In the genomic region with DNA sequence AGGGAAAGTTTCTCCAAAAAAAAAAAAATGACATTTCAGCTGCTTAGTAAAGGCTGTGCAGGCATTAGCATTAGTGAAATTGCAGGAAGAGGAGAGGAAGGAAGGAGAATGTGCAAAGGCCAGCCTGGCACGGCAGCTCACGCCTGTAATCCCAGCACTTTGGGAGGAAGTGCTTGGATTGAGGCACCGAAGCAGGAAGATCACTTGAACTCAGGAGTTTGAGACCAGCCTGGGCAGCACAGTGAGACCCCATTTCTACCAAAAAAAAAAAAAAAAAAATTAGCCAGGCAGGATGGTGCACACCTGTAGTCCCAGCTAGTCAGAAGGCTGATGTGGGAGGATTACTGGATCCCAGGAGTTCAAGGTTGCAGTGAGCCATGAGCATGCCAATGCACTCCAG, we compare ENCODE assay signal across 23 cellular contexts. TPM values are rescaled to one million over a fixed set of nuclear protein-coding genes. Genes with fewer than 3 reads are reported as not detected.
DNase-seq lines count a peak whose midpoint lies in the region; ATAC-seq, FAIRE-seq and TF ChIP-seq lines count a peak whose summit lies in the region.
"Had no signal": no experiment of that assay in that cellular context is flagged by ENCODE, and none has a peak within 500 bp of the region (broad histone marks: within the 10 kb centered on the region; RNA-seq: fewer than 3 reads in every experiment).

No MANE protein-coding gene starts in this region.

- no peak overlapping the region for H3K27ac ChIP-seq in HepG2 (ENCODE audit: extremely low read length, insufficient read depth, low read length)
- no peak overlapping the region for H3K27ac ChIP-seq in right lobe of liver
- H3K27ac ChIP-seq in K562 (ENCODE audit: extremely low read depth, low read depth, low read length): no peak overlapping the region
- H3K27ac ChIP-seq: A549; BLaER1 treated with 17β-estradiol and CSF1 and Interleukin-3, amounts not matched to agents 10 nM and 100 nM had no signal

- FAIRE-seq in HepG2 (lab: Jason Lieb, UNC): no peak
- no peak for FAIRE-seq in K562 (lab: Jason Lieb, UNC)
- FAIRE-seq: A549, D721Med, GM12878, GM19239 had no signal

- no peak for TF ChIP-seq POLR2A in HepG2 (IDR thresholded peaks at IDR 0.05; ENCODE audit: insufficient read depth in 1 of 2, low read depth in 2 of 2, low read length in 2 of 2)
- TF ChIP-seq POLR2A in right lobe of liver (IDR thresholded peaks at IDR 0.05): no peak
- TF ChIP-seq POLR2A in K562 (conservative IDR thresholded peaks at IDR 0.05): no peak

- intact Hi-C loops in HepG2 (cut with micrococcal nuclease; ENCODE audit: unreplicated experiment) (no loop called here), right lobe of liver (cut with DNase I) (no loop called here), K562 (cut with micrococcal nuclease) (no loop called here)

- CTCF ChIA-PET in HepG2 (lab: Yijun Ruan, JAX; ENCODE audit: low intra/inter-chr PET ratio, low total read pairs) (no interaction called here), K562 (lab: Yijun Ruan, JAX; ENCODE audit: low intra/inter-chr PET ratio) (no interaction called here)

- no peak overlapping the region for H3K4me3 ChIP-seq in HepG2 (replicated peaks in 1 of 3; ENCODE audit: insufficient read depth in 1 of 3, low read depth in 2 of 3, low read length in 3 of 3)
- H3K4me3 ChIP-seq in right lobe of liver: no peak overlapping the region
- no peak overlapping the region for H3K4me3 ChIP-seq in K562
- H3K4me3 ChIP-seq: A549; BLaER1 treated with 17β-estradiol and CSF1 and Interleukin-3, amounts not matched to agents 10 nM and 100 nM; GM12878; GM23338 had no signal

- in situ Hi-C loops in HepG2 (cut with HindIII; ENCODE audit: extremely low pct_ligation_motif_present, low pct_unique_long_range_greater_than_20kb) (no loop called here), K562 (cut with MboI) (no loop called here)

- H3K9me3 ChIP-seq in HepG2 (ENCODE audit: low read length) (no peaks in the 10 kb centered on the region), right lobe of liver (no peaks in the 10 kb centered on the region), K562 (replicated peaks; ENCODE audit: control insufficient read depth, insufficient read depth, low read depth, low read length) (no peaks in the 10 kb centered on the region)
- H3K9me3 ChIP-seq: A549, BE2C had no signal

- no peak overlapping the region for H3K4me2 ChIP-seq in HepG2 (ENCODE audit: low read depth, low read length)
- H3K4me2 ChIP-seq in K562 (ENCODE audit: insufficient read depth, low read length): no peak overlapping the region
- H3K4me2 ChIP-seq: A549, GM23338 had no signal

- TF ChIP-seq EP300 in HepG2 (IDR thresholded peaks at IDR 0.05; ENCODE audit: low read depth in 2 of 2, low read length in 2 of 2) (no peak), HepG2 (CRISPR knock-in tag; IDR thresholded peaks at IDR 0.05; ENCODE audit: borderline replicate concordance) (no peak), K562 (IDR thresholded peaks at IDR 0.05; ENCODE audit: low read length) (no peak)

- no peaks in the 10 kb centered on the region for H4K20me1 ChIP-seq in HepG2 (ENCODE audit: insufficient read depth, low read length)
- no peaks in the 10 kb centered on the region for H4K20me1 ChIP-seq in K562 (replicated peaks; ENCODE audit: control insufficient read depth, insufficient read depth, low read length)
- H4K20me1 ChIP-seq: BLaER1 treated with 17β-estradiol and CSF1 and Interleukin-3, amounts not matched to agents 10 nM and 100 nM had no signal

- DNase-seq in HepG2 (ENCODE audit: low spot score) (no peak), right lobe of liver (no peak), K562 (ENCODE audit: extremely low read depth in 1 of 4, low spot score in 3 of 4) (no peak), SW480 (ENCODE audit: low spot score) (no peak)
- DNase-seq: 8988T; ACHN; AML-193; BE2C; CD4-positive, alpha-beta T cell; CD8-positive, alpha-beta memory T cell; DMS 273 treated with DMSO at 0.1 percent for 48 hours; DMS79; EL; GDM1; H9 had no signal

- H3K27me3 ChIP-seq in HepG2 (ENCODE audit: control insufficient read depth in 1 of 2, insufficient read depth in 2 of 2, low read length in 2 of 2): no peaks in the 10 kb centered on the region
- no peaks in the 10 kb centered on the region for H3K27me3 ChIP-seq in right lobe of liver
- H3K27me3 ChIP-seq in K562 (ENCODE audit: control insufficient read depth in 2 of 2, insufficient read depth in 2 of 2, low read length in 2 of 2): 0 out of 5 replicates have a peak, but pooled peaks cover 0 to 6% of the 10 kb centered on the region in 2 experiments
- H3K27me3 ChIP-seq: BE2C; BLaER1 treated with 17β-estradiol and CSF1 and Interleukin-3, amounts not matched to agents 10 nM and 100 nM had no signal

- H2AFZ ChIP-seq in HepG2 (ENCODE audit: low read length) (no peak overlapping the region), K562 (ENCODE audit: low read depth, low read length) (no peak overlapping the region)
- H2AFZ ChIP-seq: GM23338 had no signal

- H3K9ac ChIP-seq in HepG2 (ENCODE audit: insufficient read depth, low read depth, low read length) (no peak overlapping the region), K562 (ENCODE audit: insufficient read depth in 1 of 2, low read depth in 2 of 2, low read length in 2 of 2) (no peak overlapping the region)
- H3K9ac ChIP-seq: BLaER1 treated with 17β-estradiol and CSF1 and Interleukin-3, amounts not matched to agents 10 nM and 100 nM had no signal

- H3K36me3 ChIP-seq in HepG2 (replicated peaks in 1 of 2; ENCODE audit: control insufficient read depth in 1 of 2, insufficient read depth in 2 of 2, low read length in 2 of 2) (peaks cover 0 to 2% of the 10 kb centered on the region in 2 experiments; a peak in 1 of 5 replicates), right lobe of liver (no peaks in the 10 kb centered on the region), K562 (ENCODE audit: control insufficient read depth, insufficient read depth, low read length) (no peaks in the 10 kb centered on the region)

- H3K79me2 ChIP-seq in HepG2 (ENCODE audit: insufficient read depth, low read length) (no peaks in the 10 kb centered on the region), K562 (ENCODE audit: control insufficient read depth, insufficient read depth, low read length) (no peaks in the 10 kb centered on the region)

- TF ChIP-seq RAD21 in HepG2 (CRISPR knock-in tag; IDR thresholded peaks at IDR 0.05) (no peak), K562 (CRISPR knock-in tag; conservative IDR thresholded peaks at IDR 0.05 in 1 of 2, IDR thresholded peaks at IDR 0.05 in 1 of 2) (no peak)

- TF ChIP-seq CTCF in HepG2 (CRISPR knock-in tag; IDR thresholded peaks at IDR 0.05): no peak
- no peak for TF ChIP-seq CTCF in right lobe of liver (IDR thresholded peaks at IDR 0.05)
- no peak for TF ChIP-seq CTCF in K562 (IDR thresholded peaks at IDR 0.05 in 2 of 3, conservative IDR thresholded peaks at IDR 0.05 in 1 of 3; ENCODE audit: insufficient read depth in 2 of 3, low read depth in 1 of 3, low read length in 3 of 3)

- H3K4me1 ChIP-seq in HepG2 (ENCODE audit: insufficient read depth, low read length): no peaks in the 10 kb centered on the region
- no peaks in the 10 kb centered on the region for H3K4me1 ChIP-seq in right lobe of liver
- H3K4me1 ChIP-seq in K562 (replicated peaks in 1 of 2; ENCODE audit: control insufficient read depth in 2 of 2, insufficient read depth in 2 of 2, low read length in 2 of 2): peaks cover 0 to 12% of the 10 kb centered on the region in 2 experiments; a peak in 2 of 5 replicates
- H3K4me1 ChIP-seq: A549, BE2C had no signal

- POLR2A ChIA-PET in HepG2 (lab: Yijun Ruan, JAX) (no interaction called here), K562 (lab: Yijun Ruan, JAX) (no interaction called here)

- no peak for ATAC-seq in HepG2
- ATAC-seq in right lobe of liver: no peak
- no peak for ATAC-seq in K562
- ATAC-seq in GM19328 (IDR thresholded peaks at IDR 0.05; ENCODE audit: unreplicated experiment): no peak
- ATAC-seq: A549, GM12878, GM23338, HCT116 had no signal

- no peaks in the 10 kb centered on the region for H3K9me1 ChIP-seq in K562 (ENCODE audit: control insufficient read depth, insufficient read depth, low read length)

- WGBS in HepG2 (ENCODE audit: low lambda C conversion rate): 92% methylated on average over 3 of the region's 3 CpGs
- WGBS in right lobe of liver (ENCODE audit: insufficient coverage, low coverage, low lambda C conversion rate, missing lambda C conversion rate): 32% methylated on average over 3 of the region's 3 CpGs
- WGBS in K562 (ENCODE audit: insufficient coverage, low coverage, missing lambda C conversion rate): 23% methylated on average over 3 of the region's 3 CpGs

- BruUV-seq in HepG2 (replicated peaks; lab: Mats Ljungman, UMichigan) (no TSS peak), K562 (replicated peaks; lab: Mats Ljungman, UMichigan) (no TSS peak)

RNA-seq across cellular contexts. Expression of a gene that starts 7.8 kb away (rescaled TPM):
- total RNA-seq in HepG2 (2016; rRNA removed; fragmentation: Illumina TruSeq; extraction: Trizol) (11.3 and 15.4 TPM in 2 replicates), right lobe of liver (10 to 100 TPM; 11.7 to 22.8 (median 20.7) TPM), K562 (2014; rRNA removed) (9.4 and 11.9 TPM in 2 replicates), K562 (2014; rRNA removed; fragmentation: Illumina TruSeq; extraction: Trizol) (2.9 and 3.3 TPM in 2 replicates), K562 (2015; rRNA removed; fragmentation: Illumina TruSeq; extraction: Trizol) (4.0 and 4.6 TPM in 2 replicates), K562 (2021) (9.9 and 11.0 TPM in 2 replicates)
- 7.1 and 8.1 TPM in 2 replicates for total RNA-seq in HepG2 (2016; cell fraction: cytosol; rRNA removed; fragmentation: Illumina TruSeq; extraction: Trizol; ENCODE audit: low read depth)
- total RNA-seq in HepG2 (2016; cell fraction: insoluble cytoplasmic fraction; rRNA removed; fragmentation: Illumina TruSeq; extraction: Trizol): 10.9 and 14.5 TPM in 2 replicates
- total RNA-seq in HepG2 (2016; cell fraction: membrane; rRNA removed; fragmentation: Illumina TruSeq; extraction: Trizol): 15.0 and 16.4 TPM in 2 replicates
- 12.3 and 18.6 TPM in 2 replicates for total RNA-seq in HepG2 (2016; cell fraction: nucleus; rRNA removed; fragmentation: Illumina TruSeq; extraction: Trizol)
- polyA plus RNA-seq in HepG2 (2011; rRNA removed) (6.1 and 10.1 TPM in 2 replicates), K562 (2011; rRNA removed) (6.7 and 9.9 TPM in 2 replicates), K562 (2014; fragmentation: Illumina TruSeq; extraction: Trizol) (5.5 and 6.6 TPM in 2 replicates), K562 (2014; fragmentation: Nextera tagmentation; extraction: Ambion mirVana) (under 1 TPM; 0.24 TPM), K562 (2014; rRNA removed) (13.2 and 13.8 TPM in 2 replicates)
- polyA plus RNA-seq in HepG2 (2011; cell fraction: cytosol; rRNA removed): 5.6 and 8.0 TPM in 2 replicates
- 19.7 and 19.9 TPM in 2 replicates for polyA plus RNA-seq in HepG2 (2011; cell fraction: nucleus; rRNA removed)
- 7.0 TPM in 2 replicates for polyA plus RNA-seq in HepG2 (2012)
- 7.6 and 8.0 TPM in 2 replicates for polyA plus RNA-seq in HepG2 (2016; cell fraction: cytosol; fragmentation: Illumina TruSeq; extraction: Trizol; ENCODE audit: low read depth)
- 12.7 and 16.2 TPM in 2 replicates for polyA plus RNA-seq in HepG2 (2016; cell fraction: insoluble cytoplasmic fraction; fragmentation: Illumina TruSeq; extraction: Trizol; ENCODE audit: low read depth)
- polyA plus RNA-seq in HepG2 (2016; cell fraction: membrane; fragmentation: Illumina TruSeq; extraction: Trizol; ENCODE audit: low read depth): 12.7 and 14.1 TPM in 2 replicates
- 21.7 and 21.8 TPM in 2 replicates for polyA plus RNA-seq in HepG2 (2016; cell fraction: nucleus; fragmentation: Illumina TruSeq; extraction: Trizol; ENCODE audit: insufficient read depth, low read depth)
- polyA minus RNA-seq in HepG2 (2011; rRNA and poly(A)+ RNA removed; ENCODE audit: low replicate concordance): 23.8 and 48.7 TPM in 2 replicates
- polyA minus RNA-seq in HepG2 (2011; cell fraction: cytosol; rRNA and poly(A)+ RNA removed): 4.7 and 7.0 TPM in 2 replicates
- 13.6 and 16.2 TPM in 2 replicates for polyA minus RNA-seq in HepG2 (2011; cell fraction: nucleus; rRNA and poly(A)+ RNA removed)
- 9.1 and 30.1 TPM in 2 replicates for total RNA-seq in K562 (2011; cell fraction: chromatin; rRNA removed; ENCODE audit: low replicate concordance)
- 16.3 and 16.6 TPM in 2 replicates for total RNA-seq in K562 (2011; cell fraction: nucleolus; rRNA removed)
- 9.3 and 13.8 TPM in 2 replicates for total RNA-seq in K562 (2011; cell fraction: nucleoplasm; rRNA removed)
- polyA plus RNA-seq in K562 (2011; cell fraction: cytosol; rRNA removed): 6.9 and 10.9 TPM in 2 replicates
- 18.4 and 22.5 TPM in 2 replicates for polyA plus RNA-seq in K562 (2011; cell fraction: nucleus; rRNA removed)
- 6.7 and 16.8 TPM in 2 replicates for polyA plus RNA-seq in K562 (2012)
- 7.9 and 10.8 TPM in 2 replicates for polyA minus RNA-seq in K562 (2011; rRNA and poly(A)+ RNA removed)
- polyA minus RNA-seq in K562 (2011; cell fraction: cytosol; rRNA and poly(A)+ RNA removed): 3.1 and 3.9 TPM in 2 replicates
- polyA minus RNA-seq in K562 (2011; cell fraction: nucleus; rRNA and poly(A)+ RNA removed): 5.8 and 8.2 TPM in 2 replicates

RNA-seq across cellular contexts. Expression of a gene that starts 18.5 kb away (rescaled TPM):
- total RNA-seq in HepG2 (2016; rRNA removed; fragmentation: Illumina TruSeq; extraction: Trizol): 27.5 and 31.4 TPM in 2 replicates
- 16.8 and 19.1 TPM in 2 replicates for total RNA-seq in HepG2 (2016; cell fraction: cytosol; rRNA removed; fragmentation: Illumina TruSeq; extraction: Trizol; ENCODE audit: low read depth)
- 32.5 and 33.9 TPM in 2 replicates for total RNA-seq in HepG2 (2016; cell fraction: insoluble cytoplasmic fraction; rRNA removed; fragmentation: Illumina TruSeq; extraction: Trizol)
- total RNA-seq in HepG2 (2016; cell fraction: membrane; rRNA removed; fragmentation: Illumina TruSeq; extraction: Trizol): 15.1 and 15.8 TPM in 2 replicates
- 16.0 and 18.3 TPM in 2 replicates for total RNA-seq in HepG2 (2016; cell fraction: nucleus; rRNA removed; fragmentation: Illumina TruSeq; extraction: Trizol)
- polyA plus RNA-seq in HepG2 (2011; rRNA removed): 11.8 and 14.3 TPM in 2 replicates
- 10.6 and 13.4 TPM in 2 replicates for polyA plus RNA-seq in HepG2 (2011; cell fraction: cytosol; rRNA removed)
- 22.9 and 24.1 TPM in 2 replicates for polyA plus RNA-seq in HepG2 (2011; cell fraction: nucleus; rRNA removed)
- 7.3 and 8.5 TPM in 2 replicates for polyA plus RNA-seq in HepG2 (2012)
- 11.0 and 12.6 TPM in 2 replicates for polyA plus RNA-seq in HepG2 (2016; cell fraction: cytosol; fragmentation: Illumina TruSeq; extraction: Trizol; ENCODE audit: low read depth)
- 33.1 and 34.7 TPM in 2 replicates for polyA plus RNA-seq in HepG2 (2016; cell fraction: insoluble cytoplasmic fraction; fragmentation: Illumina TruSeq; extraction: Trizol; ENCODE audit: low read depth)
- 11.4 and 13.2 TPM in 2 replicates for polyA plus RNA-seq in HepG2 (2016; cell fraction: membrane; fragmentation: Illumina TruSeq; extraction: Trizol; ENCODE audit: low read depth)
- polyA plus RNA-seq in HepG2 (2016; cell fraction: nucleus; fragmentation: Illumina TruSeq; extraction: Trizol; ENCODE audit: insufficient read depth, low read depth): 32.5 and 32.7 TPM in 2 replicates
- 17.5 and 18.0 TPM in 2 replicates for polyA minus RNA-seq in HepG2 (2011; rRNA and poly(A)+ RNA removed; ENCODE audit: low replicate concordance)
- polyA minus RNA-seq in HepG2 (2011; cell fraction: cytosol; rRNA and poly(A)+ RNA removed): 6.7 and 8.4 TPM in 2 replicates
- polyA minus RNA-seq in HepG2 (2011; cell fraction: nucleus; rRNA and poly(A)+ RNA removed): 18.2 and 19.4 TPM in 2 replicates
- total RNA-seq in right lobe of liver: 10 to 100 TPM in 2 of 6 experiments, 1 to 10 TPM in 4; 8.4 to 16.1 (median 9.4) TPM
- 24.1 and 61.4 TPM in 2 replicates for total RNA-seq in K562 (2011; cell fraction: chromatin; rRNA removed; ENCODE audit: low replicate concordance)
- total RNA-seq in K562 (2011; cell fraction: nucleolus; rRNA removed): 43.3 and 44.0 TPM in 2 replicates
- total RNA-seq in K562 (2011; cell fraction: nucleoplasm; rRNA removed): 30.8 and 31.2 TPM in 2 replicates
- 40.9 and 42.2 TPM in 2 replicates for total RNA-seq in K562 (2014; rRNA removed)
- total RNA-seq in K562 (2014; rRNA removed; fragmentation: Illumina TruSeq; extraction: Trizol): 8.4 and 13.9 TPM in 2 replicates
- total RNA-seq in K562 (2015; rRNA removed; fragmentation: Illumina TruSeq; extraction: Trizol): 29.1 and 33.7 TPM in 2 replicates
- total RNA-seq in K562 (2021): 26.8 and 28.5 TPM in 2 replicates
- 17.2 and 19.8 TPM in 2 replicates for polyA plus RNA-seq in K562 (2011; rRNA removed)
- 19.6 and 24.7 TPM in 2 replicates for polyA plus RNA-seq in K562 (2011; cell fraction: cytosol; rRNA removed)
- 38.3 and 48.3 TPM in 2 replicates for polyA plus RNA-seq in K562 (2011; cell fraction: nucleus; rRNA removed)
- polyA plus RNA-seq in K562 (2012): 25.1 and 27.1 TPM in 2 replicates
- 33.6 and 34.3 TPM in 2 replicates for polyA plus RNA-seq in K562 (2014; fragmentation: Illumina TruSeq; extraction: Trizol)
- polyA plus RNA-seq in K562 (2014; fragmentation: Nextera tagmentation; extraction: Ambion mirVana): 10 to 100 TPM in 1 of 2 experiments, 1 to 10 TPM in 1; 2.8 to 10.5 TPM
- polyA plus RNA-seq in K562 (2014; rRNA removed): 40.8 and 41.4 TPM in 2 replicates
- polyA minus RNA-seq in K562 (2011; rRNA and poly(A)+ RNA removed): 7.3 and 8.8 TPM in 2 replicates
- polyA minus RNA-seq in K562 (2011; cell fraction: cytosol; rRNA and poly(A)+ RNA removed): 8.7 and 12.7 TPM in 2 replicates
- 7.2 and 10.0 TPM in 2 replicates for polyA minus RNA-seq in K562 (2011; cell fraction: nucleus; rRNA and poly(A)+ RNA removed)

RNA-seq across cellular contexts. Expression of a gene that starts 29.2 kb away (rescaled TPM):
- total RNA-seq in HepG2 (2016; rRNA removed; fragmentation: Illumina TruSeq; extraction: Trizol) (103 and 124 TPM in 2 replicates), right lobe of liver (100 to 1,000 TPM in 4 of 6 experiments, 10 to 100 TPM in 2; 34.7 to 267 (median 141) TPM), K562 (2014; rRNA removed) (373 and 487 TPM in 2 replicates), K562 (2014; rRNA removed; fragmentation: Illumina TruSeq; extraction: Trizol) (94.3 and 160 TPM in 2 replicates), K562 (2015; rRNA removed; fragmentation: Illumina TruSeq; extraction: Trizol) (455 and 466 TPM in 2 replicates), K562 (2021) (330 and 373 TPM in 2 replicates)
- 57.9 and 62.2 TPM in 2 replicates for total RNA-seq in HepG2 (2016; cell fraction: cytosol; rRNA removed; fragmentation: Illumina TruSeq; extraction: Trizol; ENCODE audit: low read depth)
- 112 and 139 TPM in 2 replicates for total RNA-seq in HepG2 (2016; cell fraction: insoluble cytoplasmic fraction; rRNA removed; fragmentation: Illumina TruSeq; extraction: Trizol)
- total RNA-seq in HepG2 (2016; cell fraction: membrane; rRNA removed; fragmentation: Illumina TruSeq; extraction: Trizol): 82.6 and 91.4 TPM in 2 replicates
- total RNA-seq in HepG2 (2016; cell fraction: nucleus; rRNA removed; fragmentation: Illumina TruSeq; extraction: Trizol): 41.9 and 43.3 TPM in 2 replicates
- polyA plus RNA-seq in HepG2 (2011; rRNA removed) (858 and 969 TPM in 2 replicates), K562 (2011; rRNA removed) (800 and 995 TPM in 2 replicates), K562 (2014; fragmentation: Illumina TruSeq; extraction: Trizol) (189 and 298 TPM in 2 replicates), K562 (2014; fragmentation: Nextera tagmentation; extraction: Ambion mirVana) (100 to 1,000 TPM; 240 to 301 TPM), K562 (2014; rRNA removed) (474 and 680 TPM in 2 replicates)
- 832 and 1,201 TPM in 2 replicates for polyA plus RNA-seq in HepG2 (2011; cell fraction: cytosol; rRNA removed)
- polyA plus RNA-seq in HepG2 (2011; cell fraction: nucleus; rRNA removed): 345 and 371 TPM in 2 replicates
- 159 and 278 TPM in 2 replicates for polyA plus RNA-seq in HepG2 (2012)
- polyA plus RNA-seq in HepG2 (2016; cell fraction: cytosol; fragmentation: Illumina TruSeq; extraction: Trizol; ENCODE audit: low read depth): 67.7 and 71.5 TPM in 2 replicates
- 127 and 134 TPM in 2 replicates for polyA plus RNA-seq in HepG2 (2016; cell fraction: insoluble cytoplasmic fraction; fragmentation: Illumina TruSeq; extraction: Trizol; ENCODE audit: low read depth)
- polyA plus RNA-seq in HepG2 (2016; cell fraction: membrane; fragmentation: Illumina TruSeq; extraction: Trizol; ENCODE audit: low read depth): 86.0 and 88.7 TPM in 2 replicates
- polyA plus RNA-seq in HepG2 (2016; cell fraction: nucleus; fragmentation: Illumina TruSeq; extraction: Trizol; ENCODE audit: insufficient read depth, low read depth): 73.5 and 82.4 TPM in 2 replicates
- 698 and 901 TPM in 2 replicates for polyA minus RNA-seq in HepG2 (2011; rRNA and poly(A)+ RNA removed; ENCODE audit: low replicate concordance)
- polyA minus RNA-seq in HepG2 (2011; cell fraction: cytosol; rRNA and poly(A)+ RNA removed): 108 and 111 TPM in 2 replicates
- polyA minus RNA-seq in HepG2 (2011; cell fraction: nucleus; rRNA and poly(A)+ RNA removed): 36.1 and 40.8 TPM in 2 replicates
- total RNA-seq in K562 (2011; cell fraction: chromatin; rRNA removed; ENCODE audit: low replicate concordance): 14.2 and 41.4 TPM in 2 replicates
- 152 and 183 TPM in 2 replicates for total RNA-seq in K562 (2011; cell fraction: nucleolus; rRNA removed)
- 99.6 and 131 TPM in 2 replicates for total RNA-seq in K562 (2011; cell fraction: nucleoplasm; rRNA removed)
- polyA plus RNA-seq in K562 (2011; cell fraction: cytosol; rRNA removed): 1,618 and 2,500 TPM in 2 replicates
- 492 and 635 TPM in 2 replicates for polyA plus RNA-seq in K562 (2011; cell fraction: nucleus; rRNA removed)
- polyA plus RNA-seq in K562 (2012): 1,292 and 1,616 TPM in 2 replicates
- 187 and 354 TPM in 2 replicates for polyA minus RNA-seq in K562 (2011; rRNA and poly(A)+ RNA removed)
- polyA minus RNA-seq in K562 (2011; cell fraction: cytosol; rRNA and poly(A)+ RNA removed): 194 and 200 TPM in 2 replicates
- 64.1 and 86.9 TPM in 2 replicates for polyA minus RNA-seq in K562 (2011; cell fraction: nucleus; rRNA and poly(A)+ RNA removed)

RNA-seq across cellular contexts. Expression of a gene that starts 46.1 kb away (rescaled TPM):
- total RNA-seq in HepG2 (2016; rRNA removed; fragmentation: Illumina TruSeq; extraction: Trizol) (46.1 and 58.2 TPM in 2 replicates), right lobe of liver (10 to 100 TPM; 15.7 to 63.4 (median 34.4) TPM), K562 (2014; rRNA removed) (38.8 and 55.8 TPM in 2 replicates), K562 (2014; rRNA removed; fragmentation: Illumina TruSeq; extraction: Trizol) (27.6 and 29.0 TPM in 2 replicates), K562 (2015; rRNA removed; fragmentation: Illumina TruSeq; extraction: Trizol) (30.9 and 32.5 TPM in 2 replicates), K562 (2021) (47.5 and 50.0 TPM in 2 replicates)
- total RNA-seq in HepG2 (2016; cell fraction: cytosol; rRNA removed; fragmentation: Illumina TruSeq; extraction: Trizol; ENCODE audit: low read depth): 62.9 and 64.6 TPM in 2 replicates
- 45.3 and 56.4 TPM in 2 replicates for total RNA-seq in HepG2 (2016; cell fraction: insoluble cytoplasmic fraction; rRNA removed; fragmentation: Illumina TruSeq; extraction: Trizol)
- 118 and 121 TPM in 2 replicates for total RNA-seq in HepG2 (2016; cell fraction: membrane; rRNA removed; fragmentation: Illumina TruSeq; extraction: Trizol)
- 25.4 and 29.3 TPM in 2 replicates for total RNA-seq in HepG2 (2016; cell fraction: nucleus; rRNA removed; fragmentation: Illumina TruSeq; extraction: Trizol)
- polyA plus RNA-seq in HepG2 (2011; rRNA removed) (70.6 and 85.3 TPM in 2 replicates), K562 (2011; rRNA removed) (42.8 and 51.4 TPM in 2 replicates), K562 (2014; fragmentation: Illumina TruSeq; extraction: Trizol) (54.2 and 62.3 TPM in 2 replicates), K562 (2014; fragmentation: Nextera tagmentation; extraction: Ambion mirVana) (10 to 100 TPM in 1 of 2 experiments, 1 to 10 TPM in 1; 7.9 to 11.8 TPM), K562 (2014; rRNA removed) (45.7 and 47.8 TPM in 2 replicates)
- polyA plus RNA-seq in HepG2 (2011; cell fraction: cytosol; rRNA removed): 84.8 and 95.4 TPM in 2 replicates
- polyA plus RNA-seq in HepG2 (2011; cell fraction: nucleus; rRNA removed): 35.1 and 40.0 TPM in 2 replicates
- 56.1 and 70.1 TPM in 2 replicates for polyA plus RNA-seq in HepG2 (2012)
- polyA plus RNA-seq in HepG2 (2016; cell fraction: cytosol; fragmentation: Illumina TruSeq; extraction: Trizol; ENCODE audit: low read depth): 91.9 and 92.3 TPM in 2 replicates
- 62.2 and 67.0 TPM in 2 replicates for polyA plus RNA-seq in HepG2 (2016; cell fraction: insoluble cytoplasmic fraction; fragmentation: Illumina TruSeq; extraction: Trizol; ENCODE audit: low read depth)
- polyA plus RNA-seq in HepG2 (2016; cell fraction: membrane; fragmentation: Illumina TruSeq; extraction: Trizol; ENCODE audit: low read depth): 136 and 141 TPM in 2 replicates
- 55.6 and 56.4 TPM in 2 replicates for polyA plus RNA-seq in HepG2 (2016; cell fraction: nucleus; fragmentation: Illumina TruSeq; extraction: Trizol; ENCODE audit: insufficient read depth, low read depth)
- polyA minus RNA-seq in HepG2 (2011; rRNA and poly(A)+ RNA removed; ENCODE audit: low replicate concordance): 51.1 and 129 TPM in 2 replicates
- 45.3 and 51.1 TPM in 2 replicates for polyA minus RNA-seq in HepG2 (2011; cell fraction: cytosol; rRNA and poly(A)+ RNA removed)
- polyA minus RNA-seq in HepG2 (2011; cell fraction: nucleus; rRNA and poly(A)+ RNA removed): 11.2 and 19.6 TPM in 2 replicates
- 8.1 and 23.1 TPM in 2 replicates for total RNA-seq in K562 (2011; cell fraction: chromatin; rRNA removed; ENCODE audit: low replicate concordance)
- 20.8 and 21.3 TPM in 2 replicates for total RNA-seq in K562 (2011; cell fraction: nucleolus; rRNA removed)
- total RNA-seq in K562 (2011; cell fraction: nucleoplasm; rRNA removed): 19.4 and 21.3 TPM in 2 replicates
- 73.7 and 106 TPM in 2 replicates for polyA plus RNA-seq in K562 (2011; cell fraction: cytosol; rRNA removed)
- polyA plus RNA-seq in K562 (2011; cell fraction: nucleus; rRNA removed): 34.8 and 35.2 TPM in 2 replicates
- 25.7 and 42.5 TPM in 2 replicates for polyA plus RNA-seq in K562 (2012)
- 21.5 and 27.1 TPM in 2 replicates for polyA minus RNA-seq in K562 (2011; rRNA and poly(A)+ RNA removed)
- 30.1 and 30.4 TPM in 2 replicates for polyA minus RNA-seq in K562 (2011; cell fraction: cytosol; rRNA and poly(A)+ RNA removed)
- 8.6 and 12.3 TPM in 2 replicates for polyA minus RNA-seq in K562 (2011; cell fraction: nucleus; rRNA and poly(A)+ RNA removed)
